In the genomic region with DNA sequence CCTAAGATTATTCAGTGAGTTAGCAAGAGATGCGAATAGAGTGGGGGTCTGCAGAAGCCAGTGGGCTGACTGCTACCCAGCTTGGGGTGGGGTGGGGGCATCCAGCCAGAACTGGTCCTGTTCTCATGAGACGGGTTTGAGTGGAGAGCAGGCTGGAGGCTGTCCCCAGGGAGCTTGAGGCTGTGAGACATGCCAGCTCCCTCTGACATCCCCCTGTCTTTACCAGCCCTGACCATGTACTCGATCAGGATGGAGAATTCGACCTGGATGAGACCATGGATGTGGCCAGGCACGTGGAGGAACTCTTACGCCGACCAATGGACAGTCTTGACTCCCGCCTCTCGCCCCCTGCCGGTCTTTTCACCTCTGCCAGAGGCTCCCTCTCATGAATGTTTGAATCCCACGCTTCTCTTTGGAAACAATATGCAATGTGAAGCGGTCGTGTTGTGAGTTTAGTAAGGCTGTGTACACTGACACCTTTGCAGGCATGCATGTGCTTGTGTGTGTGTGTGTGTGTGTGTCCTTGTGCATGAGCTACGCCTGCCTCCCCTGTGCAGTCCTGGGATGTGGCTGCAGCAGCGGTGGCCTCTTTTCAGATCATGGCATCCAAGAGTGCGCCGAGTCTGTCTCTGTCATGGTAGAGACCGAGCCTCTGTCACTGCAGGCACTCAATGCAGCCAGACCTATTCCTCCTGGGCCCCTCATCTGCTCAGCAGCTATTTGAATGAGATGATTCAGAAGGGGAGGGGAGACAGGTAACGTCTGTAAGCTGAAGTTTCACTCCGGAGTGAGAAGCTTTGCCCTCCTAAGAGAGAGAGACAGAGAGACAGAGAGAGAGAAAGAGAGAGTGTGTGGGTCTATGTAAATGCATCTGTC, we compare ENCODE assay signal across 8 cellular contexts. TPM values are rescaled to one million over a fixed set of nuclear protein-coding genes. Genes with fewer than 3 reads are reported as not detected.
DNase-seq lines count a peak whose midpoint lies in the region; TF ChIP-seq lines count a peak whose summit lies in the region.

No MANE protein-coding gene starts in this region.

- peak; percentile 24 for TF ChIP-seq POLR2A in GM19193 (IDR thresholded peaks at IDR 0.05; ENCODE audit: extremely low read depth, insufficient read depth, insufficient read length)

- no peaks in the 10 kb centered on the region for H3K9me3 ChIP-seq in skeletal muscle tissue (ENCODE audit: control insufficient read depth in 3 of 3, low read length in 3 of 3)
- no peaks in the 10 kb centered on the region for H3K9me3 ChIP-seq in PC-9 (ENCODE audit: insufficient read depth, low read depth)

- H3K79me2 ChIP-seq in PC-9 (ENCODE audit: low read depth), result no peaks in the 10 kb centered on the region

- intact Hi-C loops in PC-9 (cut with micrococcal nuclease; ENCODE audit: unreplicated experiment), result no loop called here

- DNase-seq in SK-N-DZ (ENCODE audit: low spot score), result peak; percentile 55
- peak; percentile 36 for DNase-seq in fibroblast of mammary gland (ENCODE audit: low read depth)
- DNase-seq in midbrain (lab: John Stamatoyannopoulos, UW), result no peak
- DNase-seq in DMS153 (lab: John Stamatoyannopoulos, UW), result no peak
- DNase-seq in HPDE6-E6E7 (ENCODE audit: extremely low spot score), result no peak
- no peak for DNase-seq in PC-9

- H3K27me3 ChIP-seq in skeletal muscle tissue (ENCODE audit: control insufficient read depth in 3 of 3, insufficient read depth in 3 of 3, low read length in 3 of 3) (no peaks in the 10 kb centered on the region), PC-9 (ENCODE audit: insufficient read depth, low read depth) (no peaks in the 10 kb centered on the region)

- POLR2A ChIA-PET in PC-9 (lab: Charles Lee; ENCODE audit: unreplicated experiment), result interaction anchor here (0.6 kb wide), 1 partner anchor 510 kb away, joined by 9 read pairs; no protein-coding TSS in a partner anchor

- no peaks in the 10 kb centered on the region for H4K20me1 ChIP-seq in PC-9 (ENCODE audit: insufficient read depth)

- TF ChIP-seq CTCF in fibroblast of mammary gland (conservative IDR thresholded peaks at IDR 0.05; ENCODE audit: control insufficient read depth, insufficient read depth, low read depth, low read length) (peak; percentile 37), PC-9 (conservative IDR thresholded peaks at IDR 0.05) (no peak)

- no TSS peak for BruUV-seq in PC-9 (replicated peaks; lab: Mats Ljungman, UMichigan)

- H3K27ac ChIP-seq in skeletal muscle tissue (ENCODE audit: low read depth, low read length) (peak overlapping the region; percentile 81), PC-9 (no peak overlapping the region)

- H3K9ac ChIP-seq in skeletal muscle tissue (ENCODE audit: low read depth in 1 of 3, low read length in 3 of 3), result peak overlapping the region; percentile 47 to 69 (median 48)

- no peaks in the 10 kb centered on the region; the same call in 1 of the 2 replicates for H3F3A ChIP-seq in PC-9 (ENCODE audit: insufficient read depth, low read depth)

- no peak overlapping the region for H3K4me3 ChIP-seq in fibroblast of mammary gland (ENCODE audit: control insufficient read depth, low read depth, low read length)
- H3K4me3 ChIP-seq in skeletal muscle tissue (ENCODE audit: low read length in 3 of 3), result no peak overlapping the region
- no peak overlapping the region for H3K4me3 ChIP-seq in PC-9

- no peak overlapping the region for H3K4me2 ChIP-seq in PC-9

- CTCF ChIA-PET in PC-9 (lab: Charles Lee), result no interaction called here

- H2AFZ ChIP-seq in PC-9, result no peak overlapping the region

- H3K9me2 ChIP-seq in PC-9 (ENCODE audit: insufficient read depth), result no peaks in the 10 kb centered on the region

- H3K36me3 ChIP-seq in skeletal muscle tissue (ENCODE audit: control insufficient read depth in 3 of 3, insufficient read depth in 3 of 3, low read length in 3 of 3) (peaks cover 39 to 64% (median 42%) of the 10 kb centered on the region in 3 donors), PC-9 (ENCODE audit: low read depth) (no peaks in the 10 kb centered on the region)

- H3K4me1 ChIP-seq in skeletal muscle tissue (ENCODE audit: control insufficient read depth in 3 of 3, insufficient read depth in 3 of 3, low read length in 3 of 3) (peaks cover 19 to 29% (median 25%) of the 10 kb centered on the region in 3 donors), PC-9 (replicated peaks; ENCODE audit: insufficient read depth) (no peaks in the 10 kb centered on the region)

RNA-seq across cellular contexts. Expression of a gene that starts 22.2 kb away (rescaled TPM):
- polyA plus RNA-seq in SK-N-DZ (2014; cell fraction: cytosol; rRNA removed), result 10.1 and 12.0 TPM in 2 replicates
- polyA plus RNA-seq in SK-N-DZ (2014; cell fraction: nucleus; rRNA removed), result 13.6 and 19.3 TPM in 2 replicates
- total RNA-seq in skeletal muscle tissue (18.3 TPM), PC-9 (2021) (3.4 and 12.1 TPM in 2 replicates)

RNA-seq across cellular contexts. Expression of a gene that starts 34.3 kb away (rescaled TPM):
- 25.5 and 36.7 TPM in 2 replicates for polyA plus RNA-seq in SK-N-DZ (2014; cell fraction: cytosol; rRNA removed)
- 72.8 and 97.3 TPM in 2 replicates for polyA plus RNA-seq in SK-N-DZ (2014; cell fraction: nucleus; rRNA removed)
- total RNA-seq in skeletal muscle tissue (31.3 TPM), PC-9 (2021) (19.5 and 21.1 TPM in 2 replicates)

Comparison
In these comparisons a context has a peak if more than half of its experiments do, and no peak if none do; other contexts are left out.
1. DNase-seq: peak in SK-N-DZ (single experiment) and fibroblast of mammary gland (single experiment); none in midbrain (single experiment), DMS153 (single experiment), HPDE6-E6E7 (single experiment) and PC-9 (0 of 2).